1 cellular context compared by ENCODE assay signal in the genomic region with DNA sequence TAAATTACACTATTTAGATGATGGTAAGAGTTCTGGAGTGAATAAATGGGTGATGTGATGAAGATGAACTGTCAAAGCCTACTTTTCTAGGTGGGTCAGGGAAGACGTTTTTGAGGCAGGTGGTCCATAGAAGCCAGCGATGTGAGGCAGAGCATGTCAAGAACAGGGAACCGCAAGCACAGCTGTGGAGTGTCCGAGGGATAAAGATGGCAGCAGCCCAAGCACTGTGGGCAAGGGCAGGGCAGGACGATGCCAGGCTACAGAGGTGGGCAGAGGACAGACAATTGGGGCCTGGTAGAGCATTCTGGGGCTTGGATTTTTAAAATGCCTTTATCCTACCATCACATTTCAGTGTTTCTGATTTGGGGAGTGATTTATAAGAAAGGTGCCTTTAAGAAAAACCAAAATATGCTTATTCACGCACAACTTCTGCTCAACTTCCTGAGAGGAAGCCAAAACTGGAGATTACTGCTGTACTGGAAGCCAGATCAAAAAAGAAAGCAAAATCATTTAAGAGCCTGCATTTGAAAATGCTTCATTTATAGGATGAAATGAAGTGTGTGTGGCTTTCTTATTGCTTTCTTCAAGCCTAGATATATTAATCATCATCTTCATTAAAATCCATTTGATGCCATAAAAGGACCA.
TF ChIP-seq lines count a peak whose summit lies in the region.

No MANE protein-coding gene starts in this region.

TF ChIP-seq in endothelial cell of umbilical vein, 7 proteins besides CTCF, POLR2A, EP300 and RAD21:
- TF ChIP-seq, protein P1, sequence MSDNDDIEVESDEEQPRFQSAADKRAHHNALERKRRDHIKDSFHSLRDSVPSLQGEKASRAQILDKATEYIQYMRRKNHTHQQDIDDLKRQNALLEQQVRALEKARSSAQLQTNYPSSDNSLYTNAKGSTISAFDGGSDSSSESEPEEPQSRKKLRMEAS (IDR thresholded peaks at IDR 0.05; ENCODE audit: insufficient read depth, insufficient read length) = no peak
- TF ChIP-seq EZH2 (IDR thresholded peaks at IDR 0.05; ENCODE audit: borderline replicate concordance, low read depth, low read length, severe bottlenecking) = no peak
- no peak for TF ChIP-seq POLR2AphosphoS5 (IDR thresholded peaks at IDR 0.05; ENCODE audit: insufficient read depth, low read depth, low read length)
- TF ChIP-seq FOS (IDR thresholded peaks at IDR 0.05; ENCODE audit: borderline replicate concordance, insufficient read depth, low read length) = no peak
- no peak for TF ChIP-seq JUN (IDR thresholded peaks at IDR 0.05; ENCODE audit: borderline replicate concordance, insufficient read depth, insufficient read length, low read depth)
- TF ChIP-seq GATA2 (IDR thresholded peaks at IDR 0.05; ENCODE audit: insufficient read depth, insufficient read length, low read depth, low read length) = no peak
- no peak for TF ChIP-seq MYC (IDR thresholded peaks at IDR 0.05; ENCODE audit: low read depth, low read length)
